In genomic region chr16:83803811-83804210, GRCh38 we compare ENCODE assay signal across 1 cellular context.
TF ChIP-seq lines count a peak whose summit lies in the region.

No MANE protein-coding gene starts in this region.

TF ChIP-seq in H1, 55 proteins besides CTCF, POLR2A, EP300 and RAD21:
- TF ChIP-seq SAP30 (IDR thresholded peaks at IDR 0.05; ENCODE audit: insufficient read depth, insufficient replicate concordance, low read length), result no peak
- TF ChIP-seq ZNF274 (IDR thresholded peaks at IDR 0.05; ENCODE audit: borderline replicate concordance, extremely low read depth, low read length), result no peak
- no peak for TF ChIP-seq ASH2L (IDR thresholded peaks at IDR 0.05; ENCODE audit: low read length)
- TF ChIP-seq CHD7 (IDR thresholded peaks at IDR 0.05; ENCODE audit: insufficient replicate concordance, low read length), result no peak
- no peak for TF ChIP-seq TAF7 (optimal IDR thresholded peaks at IDR 0.05; ENCODE audit: borderline replicate concordance, low read depth, low read length)
- no peak for TF ChIP-seq JUN (IDR thresholded peaks at IDR 0.05; ENCODE audit: low read depth, low read length)
- TF ChIP-seq CREB1 (IDR thresholded peaks at IDR 0.05), result no peak
- TF ChIP-seq GTF2F1 (IDR thresholded peaks at IDR 0.05; ENCODE audit: borderline replicate concordance, low read depth, low read length), result no peak
